In genomic region chr14:21860172-21860571, GRCh38 we compare ENCODE assay signal across 8 cellular contexts.
DNase-seq lines count a peak whose midpoint lies in the region; ATAC-seq, FAIRE-seq and TF ChIP-seq lines count a peak whose summit lies in the region.

No MANE protein-coding gene starts in this region.

- H3K4me3 ChIP-seq in K562 (no peak overlapping the region), osteoblast (ENCODE audit: insufficient read depth, low read length) (no peak overlapping the region), aorta (ENCODE audit: low read length in 2 of 2) (no peak overlapping the region)

- TF ChIP-seq POLR2A in K562 (conservative IDR thresholded peaks at IDR 0.05): no peak

- H3K4me2 ChIP-seq in K562 (ENCODE audit: insufficient read depth, low read length) (no peak overlapping the region), osteoblast (ENCODE audit: insufficient read depth, low read length) (no peak overlapping the region)

- no peak for TF ChIP-seq EP300 in K562 (IDR thresholded peaks at IDR 0.05; ENCODE audit: low read length)

- H3K27me3 ChIP-seq in K562 (ENCODE audit: control insufficient read depth in 2 of 2, insufficient read depth in 2 of 2, low read length in 2 of 2) (no peaks in the 10 kb centered on the region), osteoblast (ENCODE audit: insufficient read depth, low read length) (no peaks in the 10 kb centered on the region), aorta (ENCODE audit: control insufficient read depth in 1 of 2, insufficient read depth in 2 of 2, low read length in 1 of 2) (no peaks in the 10 kb centered on the region)

- 0% methylated on average over 3 of the region's 3 CpGs for WGBS in K562 (ENCODE audit: insufficient coverage, low coverage, missing lambda C conversion rate)
- 62 to 69% methylated on average over 3 of the region's 3 CpGs for WGBS in aorta, 2 donors

- H3K27ac ChIP-seq in K562 (ENCODE audit: extremely low read depth, low read depth, low read length): no peak overlapping the region
- no peak overlapping the region for H3K27ac ChIP-seq in osteoblast (ENCODE audit: low read depth, low read length)
- no peak overlapping the region for H3K27ac ChIP-seq in aorta (ENCODE audit: low read depth in 1 of 2, low read length in 2 of 2)

- H3K79me2 ChIP-seq in K562 (ENCODE audit: control insufficient read depth, insufficient read depth, low read length) (no peaks in the 10 kb centered on the region), osteoblast (ENCODE audit: insufficient read depth, low read length) (no peaks in the 10 kb centered on the region)

- intact Hi-C loops in K562 (cut with micrococcal nuclease): no loop called here
- intact Hi-C loops in aorta (cut with DNase I): no loop called here

- POLR2A ChIA-PET in K562 (lab: Yijun Ruan, JAX): no interaction called here

- peak; percentile 26 to 54 (median 48); a peak in 5 of 6 replicates for TF ChIP-seq CTCF in K562 (IDR thresholded peaks at IDR 0.05 in 2 of 3, conservative IDR thresholded peaks at IDR 0.05 in 1 of 3; ENCODE audit: insufficient read depth in 2 of 3, low read depth in 1 of 3, low read length in 3 of 3)
- peak; percentile 42 for TF ChIP-seq CTCF in osteoblast (IDR thresholded peaks at IDR 0.05; ENCODE audit: extremely low read depth, low read depth, low read length)

- H4K20me1 ChIP-seq in K562 (replicated peaks; ENCODE audit: control insufficient read depth, insufficient read depth, low read length): no peaks in the 10 kb centered on the region
- H4K20me1 ChIP-seq in osteoblast (ENCODE audit: insufficient read depth, low read length): no peaks in the 10 kb centered on the region

- peak; percentile 49; the same call in 2 of the 3 replicates for ATAC-seq in K562
- no peak for ATAC-seq in aorta (ENCODE audit: low FRiP score)
- no peak for ATAC-seq in HG02610 (IDR thresholded peaks at IDR 0.05; ENCODE audit: unreplicated experiment)

- no peak overlapping the region for H2AFZ ChIP-seq in K562 (ENCODE audit: low read depth, low read length)
- no peak overlapping the region for H2AFZ ChIP-seq in osteoblast (ENCODE audit: low read length)

- no peak for FAIRE-seq in K562 (lab: Jason Lieb, UNC)

- H3K4me1 ChIP-seq in K562 (replicated peaks in 1 of 2; ENCODE audit: control insufficient read depth in 2 of 2, insufficient read depth in 2 of 2, low read length in 2 of 2) (no peaks in the 10 kb centered on the region), osteoblast (ENCODE audit: insufficient read depth, low read length) (no peaks in the 10 kb centered on the region), aorta (ENCODE audit: control insufficient read depth in 1 of 2, insufficient read depth in 2 of 2, low read length in 2 of 2) (no peaks in the 10 kb centered on the region)

- TF ChIP-seq RAD21 in K562 (CRISPR knock-in tag; conservative IDR thresholded peaks at IDR 0.05 in 1 of 2, IDR thresholded peaks at IDR 0.05 in 1 of 2): no peak

- H3K36me3 ChIP-seq in K562 (ENCODE audit: control insufficient read depth, insufficient read depth, low read length) (no peaks in the 10 kb centered on the region), osteoblast (ENCODE audit: insufficient read depth, low read length) (no peaks in the 10 kb centered on the region), aorta (ENCODE audit: control insufficient read depth in 1 of 2, insufficient read depth in 2 of 2, low read length in 1 of 2) (no peaks in the 10 kb centered on the region)

- peak; percentile 38 for DNase-seq in DMS53 (lab: John Stamatoyannopoulos, UW)
- DNase-seq in DMS53 treated with DMSO at 0.1 percent for 48 hours (lab: John Stamatoyannopoulos, UW; ENCODE audit: unreplicated experiment): no peak
- DNase-seq in NCI-H69 (lab: John Stamatoyannopoulos, UW): peak; percentile 31
- DNase-seq in K562 (ENCODE audit: extremely low read depth in 1 of 4, low spot score in 3 of 4): peak; percentile 11 to 37 (median 18)
- no peak for DNase-seq in osteoblast (ENCODE audit: insufficient read length, low spot score, missing footprints)
- DNase-seq in aorta: no peak
- DNase-seq in NCI-H510A treated with DMSO at 0.1 percent for 48 hours (lab: John Stamatoyannopoulos, UW): no peak

- H3K9me1 ChIP-seq in K562 (ENCODE audit: control insufficient read depth, insufficient read depth, low read length): no peaks in the 10 kb centered on the region

- CTCF ChIA-PET in K562 (lab: Yijun Ruan, JAX; ENCODE audit: low intra/inter-chr PET ratio): no interaction called here

- BruUV-seq in K562 (replicated peaks; lab: Mats Ljungman, UMichigan): no TSS peak

- H3K9ac ChIP-seq in K562 (ENCODE audit: insufficient read depth in 1 of 2, low read depth in 2 of 2, low read length in 2 of 2): no peak overlapping the region

- no peaks in the 10 kb centered on the region for H3K9me3 ChIP-seq in K562 (replicated peaks; ENCODE audit: control insufficient read depth, insufficient read depth, low read depth, low read length)
- no peaks in the 10 kb centered on the region for H3K9me3 ChIP-seq in osteoblast (ENCODE audit: low read depth, low read length)
- H3K9me3 ChIP-seq in aorta (ENCODE audit: control insufficient read depth, low read length): no peaks in the 10 kb centered on the region

- in situ Hi-C loops in K562 (cut with MboI): no loop called here

TF ChIP-seq in K562, 482 proteins besides CTCF, POLR2A, EP300 and RAD21:
- TF ChIP-seq, protein P1, sequence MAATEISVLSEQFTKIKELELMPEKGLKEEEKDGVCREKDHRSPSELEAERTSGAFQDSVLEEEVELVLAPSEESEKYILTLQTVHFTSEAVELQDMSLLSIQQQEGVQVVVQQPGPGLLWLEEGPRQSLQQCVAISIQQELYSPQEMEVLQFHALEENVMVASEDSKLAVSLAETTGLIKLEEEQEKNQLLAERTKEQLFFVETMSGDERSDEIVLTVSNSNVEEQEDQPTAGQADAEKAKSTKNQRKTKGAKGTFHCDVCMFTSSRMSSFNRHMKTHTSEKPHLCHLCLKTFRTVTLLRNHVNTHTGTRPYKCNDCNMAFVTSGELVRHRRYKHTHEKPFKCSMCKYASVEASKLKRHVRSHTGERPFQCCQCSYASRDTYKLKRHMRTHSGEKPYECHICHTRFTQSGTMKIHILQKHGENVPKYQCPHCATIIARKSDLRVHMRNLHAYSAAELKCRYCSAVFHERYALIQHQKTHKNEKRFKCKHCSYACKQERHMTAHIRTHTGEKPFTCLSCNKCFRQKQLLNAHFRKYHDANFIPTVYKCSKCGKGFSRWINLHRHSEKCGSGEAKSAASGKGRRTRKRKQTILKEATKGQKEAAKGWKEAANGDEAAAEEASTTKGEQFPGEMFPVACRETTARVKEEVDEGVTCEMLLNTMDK (IDR thresholded peaks at IDR 0.05; ENCODE audit: borderline replicate concordance, insufficient read depth, low read depth, low read length, poor library complexity, severe bottlenecking): peak; percentile 21
- TF ChIP-seq ZNF644 (tag; IDR thresholded peaks at IDR 0.05; ENCODE audit: low read depth): no peak
- TF ChIP-seq ZNF785 (CRISPR knock-in tag; IDR thresholded peaks at IDR 0.05): no peak
TF ChIP-seq in K562: peak in this region for 1.

Comparison
In these comparisons a context has a peak if more than half of its experiments do, and no peak if none do; other contexts are left out.
1. DNase-seq: peak in DMS53 (single experiment), NCI-H69 (single experiment) and K562 (4 of 4); none in DMS53 treated with DMSO at 0.1 percent for 48 hours (single experiment), osteoblast (single experiment), aorta (0 of 2) and NCI-H510A treated with DMSO at 0.1 percent for 48 hours (single experiment).